Comparison of ENCODE assay signal across 15 cellular contexts in genomic region chr5:105680858-105681257, GRCh38.
A peak's percentile ranks its signal among the peaks of the same experiment; 100 is the strongest.
DNase-seq lines count a peak whose midpoint lies in the region; ATAC-seq and TF ChIP-seq lines count a peak whose summit lies in the region.
"Had no signal": no experiment of that assay in that cellular context is flagged by ENCODE, and none has a peak within 500 bp of the region (broad histone marks: within the 10 kb centered on the region; RNA-seq: fewer than 3 reads in every experiment).

No MANE protein-coding gene starts in this region.

- no peak overlapping the region for H3K4me3 ChIP-seq in PC-3 (ENCODE audit: low read length)
- H3K4me3 ChIP-seq in adipocyte (ENCODE audit: low read length): no peak overlapping the region
- H3K4me3 ChIP-seq in skeletal muscle satellite cell (ENCODE audit: low read length): no peak overlapping the region
- H3K4me3 ChIP-seq in tibial nerve: no peak overlapping the region
- H3K4me3 ChIP-seq: GM23248 had no signal

- no peak for TF ChIP-seq EP300 in tibial nerve (IDR thresholded peaks at IDR 0.05)

- CTCF ChIA-PET in PC-3 (lab: Charles Lee): no interaction called here

- H3K4me2 ChIP-seq in PC-3 (ENCODE audit: low read length) (no peak overlapping the region), skeletal muscle satellite cell (ENCODE audit: low read length) (peak overlapping the region; percentile 7)

- H2AFZ ChIP-seq in PC-3 (ENCODE audit: low read length): peak overlapping the region; percentile 40; the same call in 1 of the 2 replicates
- H2AFZ ChIP-seq: GM23248 had no signal

- no peaks in the 10 kb centered on the region for H3F3A ChIP-seq in PC-3 (ENCODE audit: low read length, unreplicated experiment)

- no peaks in the 10 kb centered on the region for H3K27me3 ChIP-seq in PC-3 (ENCODE audit: low read length)
- no peaks in the 10 kb centered on the region for H3K27me3 ChIP-seq in adipocyte (replicated peaks; ENCODE audit: control insufficient read depth, insufficient read depth, low read length)
- no peaks in the 10 kb centered on the region for H3K27me3 ChIP-seq in skeletal muscle satellite cell (ENCODE audit: control insufficient read depth, insufficient read depth, low read length)
- no peaks in the 10 kb centered on the region for H3K27me3 ChIP-seq in tibial nerve

- no peaks in the 10 kb centered on the region for H4K20me1 ChIP-seq in PC-3 (ENCODE audit: low read length)

- TF ChIP-seq POLR2A in tibial nerve (IDR thresholded peaks at IDR 0.05): no peak

- peak; percentile 2 for DNase-seq in NCI-H510A treated with DMSO at 0.1 percent for 48 hours (lab: John Stamatoyannopoulos, UW)
- DNase-seq in NCI-H510A (lab: John Stamatoyannopoulos, UW): no peak
- DNase-seq in PC-3: no peak
- peak; percentile 13 for DNase-seq in adipocyte (ENCODE audit: low read depth)
- DNase-seq in middle frontal gyrus (ENCODE audit: extremely low spot score, low spot score): no peak
- DNase-seq in tibial nerve (ENCODE audit: low spot score in 2 of 2): no peak
- DNase-seq: 8988T; CD4-positive, alpha-beta memory T cell; DMS79 treated with DMSO at 0.1 percent for 48 hours; EL; GM23248; H7 had no signal

- H3K9ac ChIP-seq in PC-3 (ENCODE audit: low read length): no peak overlapping the region
- H3K9ac ChIP-seq in adipocyte (ENCODE audit: low read length): no peak overlapping the region
- no peak overlapping the region for H3K9ac ChIP-seq in skeletal muscle satellite cell (ENCODE audit: low read depth, low read length)
- H3K9ac ChIP-seq: GM23248 had no signal

- H3K36me3 ChIP-seq in PC-3 (ENCODE audit: low read depth, low read length) (no peaks in the 10 kb centered on the region), adipocyte (ENCODE audit: control insufficient read depth, insufficient read depth, low read length, severe bottlenecking) (no peaks in the 10 kb centered on the region), skeletal muscle satellite cell (ENCODE audit: insufficient read depth, low read length) (no peaks in the 10 kb centered on the region), tibial nerve (no peaks in the 10 kb centered on the region)

- H3K27ac ChIP-seq in PC-3 (ENCODE audit: low read length) (no peak overlapping the region), tibial nerve (no peak overlapping the region)
- H3K27ac ChIP-seq: C4-2B, GM23248 had no signal

- POLR2A ChIA-PET in PC-3 (lab: Charles Lee; ENCODE audit: unreplicated experiment): no interaction called here

- ATAC-seq in PC-3: no peak
- ATAC-seq in HG02852 (IDR thresholded peaks at IDR 0.05; ENCODE audit: unreplicated experiment): no peak

- no peaks in the 10 kb centered on the region for H3K4me1 ChIP-seq in PC-3 (ENCODE audit: insufficient read depth, low read length)
- no peaks in the 10 kb centered on the region for H3K4me1 ChIP-seq in adipocyte (ENCODE audit: control insufficient read depth, insufficient read depth, low read length)
- H3K4me1 ChIP-seq in skeletal muscle satellite cell (ENCODE audit: control insufficient read depth, insufficient read depth, low read length): no peaks in the 10 kb centered on the region
- H3K4me1 ChIP-seq in tibial nerve: no peaks in the 10 kb centered on the region

- intact Hi-C loops in PC-3 (cut with micrococcal nuclease): no loop called here

- H3K9me3 ChIP-seq in PC-3 (ENCODE audit: low read length): no peaks in the 10 kb centered on the region
- no peaks in the 10 kb centered on the region for H3K9me3 ChIP-seq in adipocyte (ENCODE audit: control insufficient read depth, low read length)
- no peaks in the 10 kb centered on the region for H3K9me3 ChIP-seq in skeletal muscle satellite cell (replicated peaks; ENCODE audit: low read length)
- no peaks in the 10 kb centered on the region for H3K9me3 ChIP-seq in tibial nerve

- no peak for TF ChIP-seq CTCF in PC-3 (conservative IDR thresholded peaks at IDR 0.05; ENCODE audit: low read depth, low read length)
- no peak for TF ChIP-seq CTCF in tibial nerve (IDR thresholded peaks at IDR 0.05)

- no peaks in the 10 kb centered on the region for H3K9me2 ChIP-seq in PC-3 (replicated peaks; ENCODE audit: low read length)

- H3K79me2 ChIP-seq in PC-3 (ENCODE audit: low read length): no peaks in the 10 kb centered on the region

- BruUV-seq in PC-3 (replicated peaks; lab: Mats Ljungman, UMichigan): no TSS peak

- WGBS in tibial nerve, 2 donors: 64 to 76% methylated on average over 7 of the region's 7 CpGs

Comparison
In these comparisons a context has a peak if more than half of its experiments do, and no peak if none do; other contexts are left out.
1. DNase-seq: peak in NCI-H510A treated with DMSO at 0.1 percent for 48 hours (single experiment) and adipocyte (single experiment); none in NCI-H510A (single experiment), PC-3 (single experiment), middle frontal gyrus (single experiment) and tibial nerve (0 of 2).